In genomic region chr1:97826820-97827219, GRCh38 we compare ENCODE assay signal across 26 cellular contexts.
DNase-seq lines count a peak whose midpoint lies in the region; TF ChIP-seq lines count a peak whose summit lies in the region.
"Had no signal": no experiment of that assay in that cellular context is flagged by ENCODE, and none has a peak within 500 bp of the region (broad histone marks: within the 10 kb centered on the region; RNA-seq: fewer than 3 reads in every experiment).

No MANE protein-coding gene starts in this region.

- no peak overlapping the region for H2BK5ac ChIP-seq in mesendoderm (ENCODE audit: low read length)

- DNase-seq in MCF 10A (ENCODE audit: unreplicated experiment), result no peak
- no peak for DNase-seq in mammary epithelial cell
- DNase-seq in NCI-H146 (lab: John Stamatoyannopoulos, UW), result peak; percentile 69
- peak; percentile 83 for DNase-seq in NCI-H748 treated with DMSO at 0.1 percent for 48 hours (lab: John Stamatoyannopoulos, UW)
- no peak for DNase-seq in GM03348 (ENCODE audit: low spot score)
- no peak for DNase-seq in activated CD4-positive, alpha-beta T cell treated with anti-CD3 and anti-CD28 coated beads, Interleukin-2, amount 10 ng/mL, durations not matched to agents 7 days and 5 days
- DNase-seq in immature natural killer cell, result no peak
- no peak for DNase-seq in mesendoderm
- DNase-seq: ACHN; activated CD4-positive, alpha-beta memory T cell treated with anti-CD3 and anti-CD28 coated beads, Interleukin-2, amount 10 ng/mL, durations not matched to agents 7 days and 5 days; activated effector memory CD4-positive, alpha-beta T cell treated with Interleukin-2 at 50 U/mL for 16 hours; Calu3; GM23248; HFFc6; IMR-90; NCI-H187 treated with DMSO at 0.1 percent for 48 hours; NCI-H526; PC-3; right lobe of liver; Right ventricle myocardium superior; stimulated activated CD4-positive, alpha-beta T cell treated with anti-CD3 and anti-CD28 coated beads, Interleukin-12 subunit alpha, Interleukin-12 subunit beta, amount 100 ng/mL, for 4 hours; stimulated activated CD4-positive, alpha-beta T cell treated with anti-CD3 and anti-CD28 coated beads, Interleukin-4, amount 100 ng/mL, for 24 hours; stimulated activated naive B cell treated with anti-CD40 and anti-IgM and Interleukin-4, amounts not matched to agents 10 μg/mL and 1 μg/mL and 100 μg/mL, for 72 hours had no signal

- intact Hi-C loops in MCF 10A (cut with micrococcal nuclease) (no loop called here), mammary epithelial cell (cut with micrococcal nuclease) (no loop called here)

- H3K4ac ChIP-seq in mesendoderm (ENCODE audit: low read depth, low read length), result no peak overlapping the region

- no peak overlapping the region for H2BK120ac ChIP-seq in mesendoderm (ENCODE audit: low read depth, low read length)

- H3K4me2 ChIP-seq in mammary epithelial cell (ENCODE audit: insufficient read depth, low read depth, low read length) (no peak overlapping the region), mesendoderm (ENCODE audit: low read length) (no peak overlapping the region)
- H3K4me2 ChIP-seq: BLaER1, neural progenitor cell had no signal

- H3K27ac Mint-ChIP-seq in MCF 10A (ENCODE audit: low read depth, unreplicated experiment) (no peak overlapping the region), immature natural killer cell (no peak overlapping the region)
- no peak overlapping the region for H3K27ac Mint-ChIP-seq in activated CD4-positive, alpha-beta T cell treated with anti-CD3 and anti-CD28 coated beads, Interleukin-2, amount 10 ng/mL, durations not matched to agents 7 days and 5 days
- H3K27ac Mint-ChIP-seq: activated CD4-positive, alpha-beta memory T cell treated with anti-CD3 and anti-CD28 coated beads, Interleukin-2, amount 10 ng/mL, durations not matched to agents 7 days and 5 days; HFFc6; neural progenitor cell; stimulated activated naive B cell treated with anti-CD40 and anti-IgM and Interleukin-4, amounts not matched to agents 10 μg/mL and 1 μg/mL and 100 μg/mL, for 72 hours had no signal

- H3K79me1 ChIP-seq in mesendoderm (ENCODE audit: low read length), result no peaks in the 10 kb centered on the region

- H2AK5ac ChIP-seq in mesendoderm (ENCODE audit: low read length), result no peak overlapping the region

- no peak overlapping the region for H3K9ac ChIP-seq in mammary epithelial cell (ENCODE audit: insufficient read depth, low read length)
- no peak overlapping the region for H3K9ac ChIP-seq in mesendoderm (ENCODE audit: low read length)
- H3K9ac ChIP-seq: BLaER1, GM23248, neural progenitor cell had no signal

- CTCF ChIA-PET in MCF 10A (lab: Yijun Ruan, JAX), result interaction anchor here (0.6 to 0.9 kb wide), 2 partner anchors 31 to 222 kb away, joined by 3 read pairs; no protein-coding TSS in a partner anchor
- CTCF ChIA-PET in mammary epithelial cell (lab: Charles Lee; ENCODE audit: low non-redundant PET), result no interaction called here
- CTCF ChIA-PET in activated CD4-positive, alpha-beta T cell treated with anti-CD3 and anti-CD28 coated beads, Interleukin-2, amount 10 ng/mL, durations not matched to agents 7 days and 5 days (lab: Charles Lee), result interaction anchor here (1.6 kb wide), 1 partner anchor 18 kb away, joined by 3 read pairs; no protein-coding TSS in a partner anchor

- no peaks in the 10 kb centered on the region for H3K4me1 Mint-ChIP-seq in MCF 10A (ENCODE audit: insufficient read depth, unreplicated experiment)
- H3K4me1 Mint-ChIP-seq in activated CD4-positive, alpha-beta T cell treated with anti-CD3 and anti-CD28 coated beads, Interleukin-2, amount 10 ng/mL, durations not matched to agents 7 days and 5 days, result peaks cover 4% of the 10 kb centered on the region
- H3K4me1 Mint-ChIP-seq in immature natural killer cell, result peaks cover 1 to 10% of the 10 kb centered on the region in 2 donors
- H3K4me1 Mint-ChIP-seq: activated CD4-positive, alpha-beta memory T cell treated with anti-CD3 and anti-CD28 coated beads, Interleukin-2, amount 10 ng/mL, durations not matched to agents 7 days and 5 days had no signal

- H3K23ac ChIP-seq in mesendoderm (ENCODE audit: low read length), result no peak overlapping the region

- H4K5ac ChIP-seq in mesendoderm (ENCODE audit: low read length), result no peak overlapping the region

- H3K79me2 ChIP-seq in mammary epithelial cell (ENCODE audit: insufficient read depth, low read length), result no peaks in the 10 kb centered on the region
- H3K79me2 ChIP-seq in mesendoderm (ENCODE audit: control insufficient read depth, insufficient read depth, low read length), result no peaks in the 10 kb centered on the region

- no peak for TF ChIP-seq CTCF in MCF 10A (IDR thresholded peaks at IDR 0.05; ENCODE audit: unreplicated experiment)
- no peak for TF ChIP-seq CTCF in mammary epithelial cell (conservative IDR thresholded peaks at IDR 0.05 in 1 of 2, IDR thresholded peaks at IDR 0.05 in 1 of 2; ENCODE audit: extremely low read depth in 1 of 2, insufficient read depth in 1 of 2, low read depth in 1 of 2, low read length in 2 of 2)

- no peaks in the 10 kb centered on the region for H3K4me1 ChIP-seq in mammary epithelial cell (ENCODE audit: insufficient read depth, low read length)
- H3K4me1 ChIP-seq in mesendoderm (ENCODE audit: control insufficient read depth, low read depth, low read length), result no peaks in the 10 kb centered on the region
- H3K4me1 ChIP-seq: right lobe of liver had no signal

- no peaks in the 10 kb centered on the region for H3K27me3 Mint-ChIP-seq in MCF 10A (ENCODE audit: insufficient read depth, unreplicated experiment)
- no peaks in the 10 kb centered on the region for H3K27me3 Mint-ChIP-seq in activated CD4-positive, alpha-beta T cell treated with anti-CD3 and anti-CD28 coated beads, Interleukin-2, amount 10 ng/mL, durations not matched to agents 7 days and 5 days
- H3K27me3 Mint-ChIP-seq in immature natural killer cell (ENCODE audit: low read depth in 3 of 3), result peaks cover 0 to 2% (median 0%) of the 10 kb centered on the region in 3 donors
- H3K27me3 Mint-ChIP-seq: activated CD4-positive, alpha-beta memory T cell treated with anti-CD3 and anti-CD28 coated beads, Interleukin-2, amount 10 ng/mL, durations not matched to agents 7 days and 5 days; stimulated activated naive B cell treated with anti-CD40 and anti-IgM and Interleukin-4, amounts not matched to agents 10 μg/mL and 1 μg/mL and 100 μg/mL, for 72 hours had no signal

- no peaks in the 10 kb centered on the region for H4K20me1 ChIP-seq in mammary epithelial cell (ENCODE audit: insufficient read depth, low read length)
- H4K20me1 ChIP-seq: BLaER1 had no signal

- dilution Hi-C loops in mammary epithelial cell (cut with HindIII; ENCODE audit: low sequenced_read_pairs), result no loop called here

- in situ Hi-C loops in mammary epithelial cell (cut with MboI; ENCODE audit: low sequenced_read_pairs in 2 of 2), result no loop called here

- H3K18ac ChIP-seq in mesendoderm (ENCODE audit: low read length), result no peak overlapping the region

- H3K36me3 Mint-ChIP-seq in MCF 10A (ENCODE audit: insufficient read depth, unreplicated experiment), result peaks cover 17% of the 10 kb centered on the region
- H3K36me3 Mint-ChIP-seq in activated CD4-positive, alpha-beta T cell treated with anti-CD3 and anti-CD28 coated beads, Interleukin-2, amount 10 ng/mL, durations not matched to agents 7 days and 5 days (ENCODE audit: low read depth), result peaks cover 8% of the 10 kb centered on the region
- no peaks in the 10 kb centered on the region for H3K36me3 Mint-ChIP-seq in immature natural killer cell
- H3K36me3 Mint-ChIP-seq: neural progenitor cell had no signal

- H3K4me3 ChIP-seq in mammary epithelial cell (replicated peaks in 1 of 3; ENCODE audit: insufficient read depth in 1 of 3, low read depth in 2 of 3, low read length in 3 of 3), result no peak overlapping the region
- no peak overlapping the region for H3K4me3 ChIP-seq in mesendoderm (ENCODE audit: low read length)
- H3K4me3 ChIP-seq: BLaER1, GM23248, lung, neural progenitor cell, right lobe of liver had no signal

- BruUV-seq in MCF 10A (replicated peaks; lab: Mats Ljungman, UMichigan), result TSS peak; percentile 30
- no TSS peak for BruUV-seq in mammary epithelial cell (replicated peaks; lab: Mats Ljungman, UMichigan)

- H2AFZ ChIP-seq in mammary epithelial cell (ENCODE audit: low read depth, low read length), result no peak overlapping the region
- H2AFZ ChIP-seq: GM23248, neural progenitor cell had no signal

- H3K9me3 ChIP-seq in mammary epithelial cell (replicated peaks; ENCODE audit: insufficient read depth, low read length), result no peaks in the 10 kb centered on the region
- H3K9me3 ChIP-seq: BLaER1, right lobe of liver had no signal

- H3K27me3 ChIP-seq in mammary epithelial cell (ENCODE audit: insufficient read depth, low read length) (no peaks in the 10 kb centered on the region), mesendoderm (ENCODE audit: insufficient read depth, low read length, poor library complexity) (no peaks in the 10 kb centered on the region)
- H3K27me3 ChIP-seq: BLaER1, neural progenitor cell, right lobe of liver had no signal

- H3K36me3 ChIP-seq in mammary epithelial cell (ENCODE audit: insufficient read depth, low read length), result no peaks in the 10 kb centered on the region
- no peaks in the 10 kb centered on the region for H3K36me3 ChIP-seq in mesendoderm (ENCODE audit: control insufficient read depth, insufficient read depth, low read length)
- H3K36me3 ChIP-seq: BLaER1, neural progenitor cell, right lobe of liver had no signal

- POLR2A ChIA-PET in MCF 10A (lab: Yijun Ruan, JAX), result interaction anchor here (1.4 kb wide), 1 partner anchor 92 kb away, joined by 4 read pairs; no protein-coding TSS in a partner anchor
- POLR2A ChIA-PET in activated CD4-positive, alpha-beta T cell treated with anti-CD3 and anti-CD28 coated beads, Interleukin-2, amount 10 ng/mL, durations not matched to agents 7 days and 5 days (lab: Charles Lee), result no interaction called here

- no peak overlapping the region for H4K8ac ChIP-seq in mesendoderm (ENCODE audit: low read depth, low read length)

- H3K4me3 Mint-ChIP-seq in MCF 10A (ENCODE audit: unreplicated experiment) (no peak overlapping the region), immature natural killer cell (no peak overlapping the region)
- H3K4me3 Mint-ChIP-seq in activated CD4-positive, alpha-beta T cell treated with anti-CD3 and anti-CD28 coated beads, Interleukin-2, amount 10 ng/mL, durations not matched to agents 7 days and 5 days, result no peak overlapping the region
- H3K4me3 Mint-ChIP-seq: activated CD4-positive, alpha-beta memory T cell treated with anti-CD3 and anti-CD28 coated beads, Interleukin-2, amount 10 ng/mL, durations not matched to agents 7 days and 5 days; HFFc6; neural progenitor cell; stimulated activated naive B cell treated with anti-CD40 and anti-IgM and Interleukin-4, amounts not matched to agents 10 μg/mL and 1 μg/mL and 100 μg/mL, for 72 hours had no signal

- H3K27ac ChIP-seq in mammary epithelial cell (ENCODE audit: insufficient read depth, low read depth, low read length) (no peak overlapping the region), mesendoderm (ENCODE audit: low read depth, low read length) (no peak overlapping the region)
- H3K27ac ChIP-seq: BLaER1, GM23248, neural progenitor cell, right lobe of liver had no signal

- no peaks in the 10 kb centered on the region for H3K9me3 Mint-ChIP-seq in MCF 10A (ENCODE audit: unreplicated experiment)
- H3K9me3 Mint-ChIP-seq in activated CD4-positive, alpha-beta T cell treated with anti-CD3 and anti-CD28 coated beads, Interleukin-2, amount 10 ng/mL, durations not matched to agents 7 days and 5 days, result no peaks in the 10 kb centered on the region
- H3K9me3 Mint-ChIP-seq in immature natural killer cell, result no peaks in the 10 kb centered on the region
- H3K9me3 Mint-ChIP-seq: activated CD4-positive, alpha-beta memory T cell treated with anti-CD3 and anti-CD28 coated beads, Interleukin-2, amount 10 ng/mL, durations not matched to agents 7 days and 5 days; HFFc6; neural progenitor cell; stimulated activated naive B cell treated with anti-CD40 and anti-IgM and Interleukin-4, amounts not matched to agents 10 μg/mL and 1 μg/mL and 100 μg/mL, for 72 hours had no signal

- H3K56ac ChIP-seq in mesendoderm (ENCODE audit: low read length), result no peak overlapping the region

- H2BK15ac ChIP-seq in mesendoderm (replicated peaks; ENCODE audit: low read depth), result no peak overlapping the region

Comparison
In these comparisons a context has a peak if more than half of its experiments do, and no peak if none do; other contexts are left out.
1. DNase-seq: peak in NCI-H146 (single experiment) and NCI-H748 treated with DMSO at 0.1 percent for 48 hours (single experiment); none in MCF 10A (single experiment), mammary epithelial cell (single experiment), GM03348 (single experiment), activated CD4-positive, alpha-beta T cell treated with anti-CD3 and anti-CD28 coated beads, Interleukin-2, amount 10 ng/mL, durations not matched to agents 7 days and 5 days (single experiment), immature natural killer cell (0 of 3) and mesendoderm (single experiment).